Comparison of ENCODE assay signal across 12 cellular contexts in genomic region chr5:62341783-62342475, GRCh38. TPM values are rescaled to one million over a fixed set of nuclear protein-coding genes. Genes with fewer than 3 reads are reported as not detected.
A peak's percentile ranks its signal among the peaks of the same experiment; 100 is the strongest.
DNase-seq lines count a peak whose midpoint lies in the region; ATAC-seq and TF ChIP-seq lines count a peak whose summit lies in the region.
"Had no signal": no experiment of that assay in that cellular context is flagged by ENCODE, and none has a peak within 500 bp of the region (broad histone marks: within the 10 kb centered on the region; RNA-seq: fewer than 3 reads in every experiment).

No MANE protein-coding gene starts in this region.

- peak in 2 of 5 donors; percentile 19 to 42 for DNase-seq in CD8-positive, alpha-beta memory T cell
- DNase-seq in cerebellar nuclear complex (lab: John Stamatoyannopoulos, UW) = no peak
- DNase-seq in HFFc6 = no peak
- DNase-seq in pons (ENCODE audit: low spot score) = no peak
- DNase-seq in superior temporal gyrus (ENCODE audit: extremely low spot score) = no peak
- DNase-seq: activated CD8-positive, alpha-beta memory T cell treated with anti-CD3 and anti-CD28 coated beads, Interleukin-2, amount 50 U/mL, for 4 hours; HCEC 1CT; islet precursor cell; Peyer's patch had no signal

- peaks cover 33% of the 10 kb centered on the region for H3K4me1 ChIP-seq in CD8-positive, alpha-beta memory T cell (ENCODE audit: insufficient read depth, low read length)

- no peaks in the 10 kb centered on the region for H3K9me3 Mint-ChIP-seq in CD8-positive, alpha-beta memory T cell
- H3K9me3 Mint-ChIP-seq in activated naive CD4-positive, alpha-beta T cell treated with anti-CD3 and anti-CD28 coated beads, Interleukin-2, amount 50 U/mL, for 24 hours = no peaks in the 10 kb centered on the region
- H3K9me3 Mint-ChIP-seq in HFFc6 = no peaks in the 10 kb centered on the region

- H3K27me3 ChIP-seq in CD8-positive, alpha-beta memory T cell (ENCODE audit: insufficient read depth, low read length, poor library complexity, severe bottlenecking) = no peaks in the 10 kb centered on the region
- H3K27me3 ChIP-seq: Peyer's patch had no signal

- no peak overlapping the region for H3K4me3 ChIP-seq in CD8-positive, alpha-beta memory T cell (ENCODE audit: low read length)
- H3K4me3 ChIP-seq: Peyer's patch had no signal

- TF ChIP-seq CTCF in HFFc6 (IDR thresholded peaks at IDR 0.05) = no peak

- H3K27ac Mint-ChIP-seq in CD8-positive, alpha-beta memory T cell = peak overlapping the region; percentile 76 to 97 (median 84)
- peak overlapping the region; percentile 87 for H3K27ac Mint-ChIP-seq in activated naive CD4-positive, alpha-beta T cell treated with anti-CD3 and anti-CD28 coated beads, Interleukin-2, amount 50 U/mL, for 24 hours
- H3K27ac Mint-ChIP-seq in HFFc6 = no peak overlapping the region

- POLR2A ChIA-PET in CD8-positive, alpha-beta memory T cell (lab: Charles Lee) = interaction anchor here (0.6 kb wide), 1 partner anchor 10 kb away, joined by 5 read pairs; no protein-coding TSS in a partner anchor

- ATAC-seq in GM19463 (IDR thresholded peaks at IDR 0.05; ENCODE audit: unreplicated experiment) (peak; percentile 65), HG03095 (IDR thresholded peaks at IDR 0.05; ENCODE audit: unreplicated experiment) (peak; percentile 68)

- H3K27me3 Mint-ChIP-seq in CD8-positive, alpha-beta memory T cell = no peaks in the 10 kb centered on the region
- no peaks in the 10 kb centered on the region for H3K27me3 Mint-ChIP-seq in activated naive CD4-positive, alpha-beta T cell treated with anti-CD3 and anti-CD28 coated beads, Interleukin-2, amount 50 U/mL, for 24 hours
- no peaks in the 10 kb centered on the region; the same call in 1 of the 2 replicates for H3K27me3 Mint-ChIP-seq in HFFc6 (ENCODE audit: insufficient read depth)

- H3K9me3 ChIP-seq in CD8-positive, alpha-beta memory T cell (ENCODE audit: low read length) = no peaks in the 10 kb centered on the region
- H3K9me3 ChIP-seq: Peyer's patch had no signal

- H3K36me3 Mint-ChIP-seq in CD8-positive, alpha-beta memory T cell = peaks cover 0 to 13% (median 2%) of the 10 kb centered on the region in 3 donors
- peaks cover 2% of the 10 kb centered on the region for H3K36me3 Mint-ChIP-seq in activated naive CD4-positive, alpha-beta T cell treated with anti-CD3 and anti-CD28 coated beads, Interleukin-2, amount 50 U/mL, for 24 hours
- peaks cover 4% of the 10 kb centered on the region; the same call in 1 of the 2 replicates for H3K36me3 Mint-ChIP-seq in HFFc6 (ENCODE audit: low read depth)

- peak overlapping the region; percentile 3 to 78 (median 71) for H3K4me3 Mint-ChIP-seq in CD8-positive, alpha-beta memory T cell
- peak overlapping the region; percentile 66 for H3K4me3 Mint-ChIP-seq in activated naive CD4-positive, alpha-beta T cell treated with anti-CD3 and anti-CD28 coated beads, Interleukin-2, amount 50 U/mL, for 24 hours
- no peak overlapping the region for H3K4me3 Mint-ChIP-seq in HFFc6

- no peak overlapping the region for H3K27ac ChIP-seq in CD8-positive, alpha-beta memory T cell (ENCODE audit: low read depth, low read length)
- H3K27ac ChIP-seq: Peyer's patch had no signal

- peaks cover 56 to 80% (median 76%) of the 10 kb centered on the region in 3 donors for H3K4me1 Mint-ChIP-seq in CD8-positive, alpha-beta memory T cell
- peaks cover 61% of the 10 kb centered on the region for H3K4me1 Mint-ChIP-seq in activated naive CD4-positive, alpha-beta T cell treated with anti-CD3 and anti-CD28 coated beads, Interleukin-2, amount 50 U/mL, for 24 hours
- peaks cover 20% of the 10 kb centered on the region for H3K4me1 Mint-ChIP-seq in HFFc6 (ENCODE audit: low read depth)

- CTCF ChIA-PET in CD8-positive, alpha-beta memory T cell (lab: Charles Lee) = interaction anchor here (0.9 to 2.0 kb wide), 6 partner anchors 9 to 62 kb away, joined by 3 to 9 read pairs (median 4); partner anchors contain the start of genes DIMT1 and KIF2A

- peaks cover 4% of the 10 kb centered on the region for H3K36me3 ChIP-seq in CD8-positive, alpha-beta memory T cell (ENCODE audit: insufficient read depth, low read length)
- H3K36me3 ChIP-seq: Peyer's patch had no signal

RNA-seq across cellular contexts. Expression of gene KIF2A, which starts 35.9 kb away (rescaled TPM):
- total RNA-seq in CD8-positive, alpha-beta memory T cell = 100 to 1,000 TPM; 252 to 253 TPM
- polyA plus RNA-seq in CD8-positive, alpha-beta memory T cell = 185 TPM
- total RNA-seq in HFFc6 (2021; fragmentation: NEBNext Ultra II Directional; extraction: Animal tissue kit (Norgen Biotek cat#: 25700)) = 10 to 100 TPM; 39.9 to 54.0 (median 49.3) TPM

Comparison
In these comparisons a context has a peak if more than half of its experiments do, and no peak if none do; other contexts are left out.
1. RNA of gene KIF2A, which starts 35.9 kb away (total RNA-seq): 252 to 253 TPM in CD8-positive, alpha-beta memory T cell; 39.9 to 54.0 TPM in HFFc6; every median in the first group is over 4 times any median in the second.